1 cellular context compared by ENCODE assay signal in the genomic region with DNA sequence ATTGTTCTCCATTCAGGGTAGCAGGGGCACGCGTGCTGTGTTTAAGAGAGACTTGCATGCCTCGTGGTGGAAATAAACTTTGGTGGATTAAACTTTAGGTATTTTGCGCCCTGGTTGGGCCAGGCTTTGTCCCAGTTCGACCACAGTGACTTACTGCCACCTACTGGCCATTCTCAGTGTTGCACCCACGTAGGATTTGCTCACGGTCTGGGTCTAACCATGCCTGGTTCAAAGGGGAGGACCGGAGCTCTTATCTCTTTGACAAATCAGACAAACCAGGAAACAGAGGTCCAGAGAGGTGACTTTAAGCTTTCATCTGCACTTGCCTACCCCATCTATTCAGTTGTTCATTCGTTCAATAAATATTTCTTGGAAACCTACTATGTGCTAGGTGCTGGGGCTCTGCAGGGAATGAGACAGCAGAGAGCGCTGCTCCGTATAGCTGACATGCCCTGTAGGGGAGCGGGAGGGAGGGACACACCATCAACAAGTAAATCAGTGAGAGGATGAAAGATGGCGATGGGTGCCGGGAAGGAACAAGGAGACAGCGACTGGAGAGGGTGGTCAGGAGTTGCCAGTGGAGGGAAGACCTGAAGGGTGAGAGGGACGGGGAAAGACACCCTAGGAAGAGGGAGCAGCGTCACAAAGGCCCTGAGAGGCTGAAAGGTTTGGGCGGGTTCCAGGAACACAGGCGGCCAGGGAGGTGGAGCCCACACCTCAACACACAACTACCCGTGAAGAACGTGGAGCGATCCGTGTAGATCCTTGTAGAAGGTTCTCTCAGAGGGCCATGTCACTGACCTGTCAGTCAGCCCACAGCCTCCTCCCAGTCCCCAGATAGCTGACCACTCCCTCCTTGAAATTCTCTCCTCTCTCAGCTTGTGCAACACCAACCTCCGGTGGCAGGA.
TF ChIP-seq lines count a peak whose summit lies in the region.

No MANE protein-coding gene starts in this region.

TF ChIP-seq in K562, 482 proteins besides CTCF, POLR2A, EP300 and RAD21 (continued from another document and continues in another):
- TF ChIP-seq, protein P1, sequence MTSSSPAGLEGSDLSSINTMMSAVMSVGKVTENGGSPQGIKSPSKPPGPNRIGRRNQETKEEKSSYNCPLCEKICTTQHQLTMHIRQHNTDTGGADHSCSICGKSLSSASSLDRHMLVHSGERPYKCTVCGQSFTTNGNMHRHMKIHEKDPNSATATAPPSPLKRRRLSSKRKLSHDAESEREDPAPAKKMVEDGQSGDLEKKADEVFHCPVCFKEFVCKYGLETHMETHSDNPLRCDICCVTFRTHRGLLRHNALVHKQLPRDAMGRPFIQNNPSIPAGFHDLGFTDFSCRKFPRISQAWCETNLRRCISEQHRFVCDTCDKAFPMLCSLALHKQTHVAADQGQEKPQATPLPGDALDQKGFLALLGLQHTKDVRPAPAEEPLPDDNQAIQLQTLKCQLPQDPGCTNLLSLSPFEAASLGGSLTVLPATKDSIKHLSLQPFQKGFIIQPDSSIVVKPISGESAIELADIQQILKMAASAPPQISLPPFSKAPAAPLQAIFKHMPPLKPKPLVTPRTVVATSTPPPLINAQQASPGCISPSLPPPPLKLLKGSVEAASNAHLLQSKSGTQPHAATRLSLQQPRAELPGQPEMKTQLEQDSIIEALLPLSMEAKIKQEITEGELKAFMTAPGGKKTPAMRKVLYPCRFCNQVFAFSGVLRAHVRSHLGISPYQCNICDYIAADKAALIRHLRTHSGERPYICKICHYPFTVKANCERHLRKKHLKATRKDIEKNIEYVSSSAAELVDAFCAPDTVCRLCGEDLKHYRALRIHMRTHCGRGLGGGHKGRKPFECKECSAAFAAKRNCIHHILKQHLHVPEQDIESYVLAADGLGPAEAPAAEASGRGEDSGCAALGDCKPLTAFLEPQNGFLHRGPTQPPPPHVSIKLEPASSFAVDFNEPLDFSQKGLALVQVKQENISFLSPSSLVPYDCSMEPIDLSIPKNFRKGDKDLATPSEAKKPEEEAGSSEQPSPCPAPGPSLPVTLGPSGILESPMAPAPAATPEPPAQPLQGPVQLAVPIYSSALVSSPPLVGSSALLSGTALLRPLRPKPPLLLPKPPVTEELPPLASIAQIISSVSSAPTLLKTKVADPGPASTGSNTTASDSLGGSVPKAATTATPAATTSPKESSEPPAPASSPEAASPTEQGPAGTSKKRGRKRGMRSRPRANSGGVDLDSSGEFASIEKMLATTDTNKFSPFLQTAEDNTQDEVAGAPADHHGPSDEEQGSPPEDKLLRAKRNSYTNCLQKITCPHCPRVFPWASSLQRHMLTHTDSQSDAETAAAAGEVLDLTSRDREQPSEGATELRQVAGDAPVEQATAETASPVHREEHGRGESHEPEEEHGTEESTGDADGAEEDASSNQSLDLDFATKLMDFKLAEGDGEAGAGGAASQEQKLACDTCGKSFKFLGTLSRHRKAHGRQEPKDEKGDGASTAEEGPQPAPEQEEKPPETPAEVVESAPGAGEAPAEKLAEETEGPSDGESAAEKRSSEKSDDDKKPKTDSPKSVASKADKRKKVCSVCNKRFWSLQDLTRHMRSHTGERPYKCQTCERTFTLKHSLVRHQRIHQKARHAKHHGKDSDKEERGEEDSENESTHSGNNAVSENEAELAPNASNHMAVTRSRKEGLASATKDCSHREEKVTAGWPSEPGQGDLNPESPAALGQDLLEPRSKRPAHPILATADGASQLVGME (CRISPR knock-in tag; IDR thresholded peaks at IDR 0.05): no peak; the same call in 1 of the 2 replicates
- TF ChIP-seq MLX (CRISPR knock-in tag; conservative IDR thresholded peaks at IDR 0.05) (0 out of 4 replicates have a peak, but pooled peaks of 1 of the 2 experiments have one; percentile 54), SMARCA4 (IDR thresholded peaks at IDR 0.05) (peak; percentile 16; the same call in 1 of the 2 replicates), MAZ (CRISPR knock-in tag; conservative IDR thresholded peaks at IDR 0.05 in 1 of 2, IDR thresholded peaks at IDR 0.05 in 1 of 2) (peak in 1 of 2 experiments; percentile 63; a peak in 2 of 4 replicates), ZBTB40 (IDR thresholded peaks at IDR 0.05) (peak; percentile 24), ZBTB40 (CRISPR knock-in tag; IDR thresholded peaks at IDR 0.05) (no peak), NFRKB (IDR thresholded peaks at IDR 0.05; ENCODE audit: low read depth) (no peak), FOXA3 (CRISPR knock-in tag; conservative IDR thresholded peaks at IDR 0.05 in 1 of 2, IDR thresholded peaks at IDR 0.05 in 1 of 2) (0 out of 4 replicates have a peak, but pooled peaks of 1 of the 2 experiments have one; percentile 33), FOSL1 (tag; conservative IDR thresholded peaks at IDR 0.05) (peak; percentile 7; the same call in 1 of the 2 replicates), L3MBTL2 (IDR thresholded peaks at IDR 0.05) (peak; percentile 62), MAFG (tag; conservative IDR thresholded peaks at IDR 0.05) (0 out of 2 replicates have a peak, but pooled peaks have one; percentile 6), BRD9 (IDR thresholded peaks at IDR 0.05; ENCODE audit: low read depth, partially characterized antibody) (peak; percentile 64), E2F1 (CRISPR knock-in tag; IDR thresholded peaks at IDR 0.05) (peak; percentile 53; the same call in 1 of the 2 replicates), E2F3 (CRISPR knock-in tag; IDR thresholded peaks at IDR 0.05) (no peak), ZKSCAN8 (CRISPR knock-in tag; IDR thresholded peaks at IDR 0.05) (peak; percentile 59; the same call in 1 of the 2 replicates), CXXC5 (CRISPR knock-in tag; IDR thresholded peaks at IDR 0.05) (peak; percentile 49; the same call in 1 of the 2 replicates), IRF2 (CRISPR knock-in tag; IDR thresholded peaks at IDR 0.05) (no peak), ZEB2 (IDR thresholded peaks at IDR 0.05) (no peak), DPF2 (IDR thresholded peaks at IDR 0.05) (no peak), CTBP1 (IDR thresholded peaks at IDR 0.05; ENCODE audit: borderline replicate concordance) (peak; percentile 59), LCOR (CRISPR knock-in tag; IDR thresholded peaks at IDR 0.05) (no peak), TAF15 (IDR thresholded peaks at IDR 0.05; ENCODE audit: low read depth, low read length) (no peak), TEAD1 (CRISPR knock-in tag; IDR thresholded peaks at IDR 0.05) (0 out of 4 replicates have a peak, but pooled peaks have one; percentile 21 to 59), PHB2 (IDR thresholded peaks at IDR 0.05; ENCODE audit: low read depth) (no peak), EHMT2 (IDR thresholded peaks at IDR 0.05) (no peak), TRIM24 (IDR thresholded peaks at IDR 0.05) (no peak), SMC3 (conservative IDR thresholded peaks at IDR 0.05; ENCODE audit: insufficient read depth, low read depth, low read length) (peak; percentile 92), PURB (CRISPR knock-in tag; IDR thresholded peaks at IDR 0.05; ENCODE audit: low read depth) (no peak), TCF7L2 (IDR thresholded peaks at IDR 0.05; ENCODE audit: low read depth, low read length) (peak; percentile 48; the same call in 1 of the 2 replicates)
- TF ChIP-seq, protein P2, sequence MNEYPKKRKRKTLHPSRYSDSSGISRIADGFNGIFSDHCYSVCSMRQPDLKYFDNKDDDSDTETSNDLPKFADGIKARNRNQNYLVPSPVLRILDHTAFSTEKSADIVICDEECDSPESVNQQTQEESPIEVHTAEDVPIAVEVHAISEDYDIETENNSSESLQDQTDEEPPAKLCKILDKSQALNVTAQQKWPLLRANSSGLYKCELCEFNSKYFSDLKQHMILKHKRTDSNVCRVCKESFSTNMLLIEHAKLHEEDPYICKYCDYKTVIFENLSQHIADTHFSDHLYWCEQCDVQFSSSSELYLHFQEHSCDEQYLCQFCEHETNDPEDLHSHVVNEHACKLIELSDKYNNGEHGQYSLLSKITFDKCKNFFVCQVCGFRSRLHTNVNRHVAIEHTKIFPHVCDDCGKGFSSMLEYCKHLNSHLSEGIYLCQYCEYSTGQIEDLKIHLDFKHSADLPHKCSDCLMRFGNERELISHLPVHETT (CRISPR knock-in tag; conservative IDR thresholded peaks at IDR 0.05 in 1 of 2, IDR thresholded peaks at IDR 0.05 in 1 of 2): no peak
- TF ChIP-seq, protein P3, sequence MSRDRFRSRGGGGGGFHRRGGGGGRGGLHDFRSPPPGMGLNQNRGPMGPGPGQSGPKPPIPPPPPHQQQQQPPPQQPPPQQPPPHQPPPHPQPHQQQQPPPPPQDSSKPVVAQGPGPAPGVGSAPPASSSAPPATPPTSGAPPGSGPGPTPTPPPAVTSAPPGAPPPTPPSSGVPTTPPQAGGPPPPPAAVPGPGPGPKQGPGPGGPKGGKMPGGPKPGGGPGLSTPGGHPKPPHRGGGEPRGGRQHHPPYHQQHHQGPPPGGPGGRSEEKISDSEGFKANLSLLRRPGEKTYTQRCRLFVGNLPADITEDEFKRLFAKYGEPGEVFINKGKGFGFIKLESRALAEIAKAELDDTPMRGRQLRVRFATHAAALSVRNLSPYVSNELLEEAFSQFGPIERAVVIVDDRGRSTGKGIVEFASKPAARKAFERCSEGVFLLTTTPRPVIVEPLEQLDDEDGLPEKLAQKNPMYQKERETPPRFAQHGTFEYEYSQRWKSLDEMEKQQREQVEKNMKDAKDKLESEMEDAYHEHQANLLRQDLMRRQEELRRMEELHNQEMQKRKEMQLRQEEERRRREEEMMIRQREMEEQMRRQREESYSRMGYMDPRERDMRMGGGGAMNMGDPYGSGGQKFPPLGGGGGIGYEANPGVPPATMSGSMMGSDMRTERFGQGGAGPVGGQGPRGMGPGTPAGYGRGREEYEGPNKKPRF (IDR thresholded peaks at IDR 0.05; ENCODE audit: low read depth, low read length): no peak
- TF ChIP-seq, protein P4, sequence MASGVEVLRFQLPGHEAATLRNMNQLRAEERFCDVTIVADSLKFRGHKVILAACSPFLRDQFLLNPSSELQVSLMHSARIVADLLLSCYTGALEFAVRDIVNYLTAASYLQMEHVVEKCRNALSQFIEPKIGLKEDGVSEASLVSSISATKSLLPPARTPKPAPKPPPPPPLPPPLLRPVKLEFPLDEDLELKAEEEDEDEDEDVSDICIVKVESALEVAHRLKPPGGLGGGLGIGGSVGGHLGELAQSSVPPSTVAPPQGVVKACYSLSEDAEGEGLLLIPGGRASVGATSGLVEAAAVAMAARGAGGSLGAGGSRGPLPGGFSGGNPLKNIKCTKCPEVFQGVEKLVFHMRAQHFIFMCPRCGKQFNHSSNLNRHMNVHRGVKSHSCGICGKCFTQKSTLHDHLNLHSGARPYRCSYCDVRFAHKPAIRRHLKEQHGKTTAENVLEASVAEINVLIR (CRISPR knock-in tag; IDR thresholded peaks at IDR 0.05): no peak
